In the genomic region with DNA sequence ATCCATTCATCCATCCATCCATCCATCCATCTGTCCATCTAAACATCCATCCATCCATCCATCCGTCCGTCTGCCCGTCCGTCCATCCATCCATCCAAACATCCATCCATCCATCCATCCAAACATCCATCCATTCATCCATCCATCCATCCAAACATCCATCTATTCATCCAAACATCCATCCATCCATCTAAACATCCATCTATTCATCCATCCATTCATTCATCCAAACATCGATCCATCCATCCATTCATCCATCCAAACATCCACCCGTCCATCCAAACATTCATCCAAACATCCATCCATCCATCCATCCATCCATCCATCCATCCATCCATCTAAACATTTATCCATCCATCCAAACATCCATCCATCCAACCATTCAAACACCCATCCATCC, we compare ENCODE assay signal across 33 cellular contexts. TPM values are rescaled to one million over a fixed set of nuclear protein-coding genes. Genes with fewer than 3 reads are reported as not detected.
"Had no signal": no experiment of that assay in that cellular context is flagged by ENCODE, and none has a peak within 500 bp of the region (broad histone marks: within the 10 kb centered on the region; RNA-seq: fewer than 3 reads in every experiment).

No MANE protein-coding gene starts in this region.

- H3K9me3 ChIP-seq: MG63, SK-N-SH had no signal

- H3K4me3 ChIP-seq: MG63, SJSA1 had no signal

- ATAC-seq: activated CD8-positive, alpha-beta memory T cell treated with anti-CD3 and anti-CD28 coated beads, Interleukin-2, amount 10 ng/mL, durations not matched to agents 7 days and 5 days; activated naive CD8-positive, alpha-beta T cell treated with anti-CD3 and anti-CD28 coated beads, Interleukin-2, amount 50 U/mL, for 24 hours; Panc1 had no signal

- H3K4me3 Mint-ChIP-seq: activated B cell treated with CpG ODN at 0.5 μM for 24 hours; activated CD4-positive, alpha-beta memory T cell treated with anti-CD3 and anti-CD28 coated beads, Interleukin-2, amount 10 ng/mL, durations not matched to agents 7 days and 5 days; activated CD8-positive, alpha-beta memory T cell treated with anti-CD3 and anti-CD28 coated beads, Interleukin-2, amount 10 ng/mL, durations not matched to agents 7 days and 5 days; activated naive CD4-positive, alpha-beta T cell treated with anti-CD3 and anti-CD28 coated beads, Interleukin-2, amount 10 ng/mL, durations not matched to agents 7 days and 5 days; activated naive CD8-positive, alpha-beta T cell; activated naive CD8-positive, alpha-beta T cell treated with anti-CD3 and anti-CD28 coated beads, Interleukin-2, amount 50 U/mL, for 24 hours; brain; T-helper 1 cell treated with Interleukin-12 subunit alpha and Interleukin-12 subunit beta and Interleukin-4 antibody, amounts not matched to agents 30 μg/mL and 1 μg/mL, for 36 hours; T-helper 2 cell treated with Interferon-gamma antibody and Interleukin-4, amounts not matched to agents 5 μg/mL and 100 μg/mL, for 36 hours had no signal

- H3K4me1 ChIP-seq: SJSA1 had no signal

- H3K27me3 Mint-ChIP-seq: activated CD4-positive, alpha-beta memory T cell treated with anti-CD3 and anti-CD28 coated beads, Interleukin-2, amount 10 ng/mL, durations not matched to agents 7 days and 5 days; activated CD8-positive, alpha-beta memory T cell treated with anti-CD3 and anti-CD28 coated beads, Interleukin-2, amount 10 ng/mL, durations not matched to agents 7 days and 5 days; activated naive CD8-positive, alpha-beta T cell; brain had no signal

- H3K4me2 ChIP-seq: SK-N-SH had no signal

- H3K27ac Mint-ChIP-seq: activated B cell treated with CpG ODN at 0.5 μM for 24 hours; activated CD4-positive, alpha-beta memory T cell treated with anti-CD3 and anti-CD28 coated beads, Interleukin-2, amount 10 ng/mL, durations not matched to agents 7 days and 5 days; activated CD8-positive, alpha-beta memory T cell treated with anti-CD3 and anti-CD28 coated beads, Interleukin-2, amount 10 ng/mL, durations not matched to agents 7 days and 5 days; activated naive CD4-positive, alpha-beta T cell treated with anti-CD3 and anti-CD28 coated beads, Interleukin-2, amount 10 ng/mL, durations not matched to agents 7 days and 5 days; activated naive CD8-positive, alpha-beta T cell; activated naive CD8-positive, alpha-beta T cell treated with anti-CD3 and anti-CD28 coated beads, Interleukin-2, amount 50 U/mL, for 24 hours; brain; T-helper 1 cell treated with Interleukin-12 subunit alpha and Interleukin-12 subunit beta and Interleukin-4 antibody, amounts not matched to agents 30 μg/mL and 1 μg/mL, for 36 hours; T-helper 2 cell treated with Interferon-gamma antibody and Interleukin-4, amounts not matched to agents 5 μg/mL and 100 μg/mL, for 36 hours had no signal

- H3K9me3 Mint-ChIP-seq: activated B cell treated with CpG ODN at 0.5 μM for 24 hours had no signal

- H3K9ac ChIP-seq: SK-N-SH had no signal

- H3K4me1 Mint-ChIP-seq: activated B cell treated with CpG ODN at 0.5 μM for 24 hours; activated CD4-positive, alpha-beta memory T cell treated with anti-CD3 and anti-CD28 coated beads, Interleukin-2, amount 10 ng/mL, durations not matched to agents 7 days and 5 days; activated CD8-positive, alpha-beta memory T cell treated with anti-CD3 and anti-CD28 coated beads, Interleukin-2, amount 10 ng/mL, durations not matched to agents 7 days and 5 days; activated naive CD8-positive, alpha-beta T cell treated with anti-CD3 and anti-CD28 coated beads, Interleukin-2, amount 50 U/mL, for 24 hours had no signal

- H3K27me3 ChIP-seq: MG63, SJSA1 had no signal

- H3K36me3 ChIP-seq: MG63, SJSA1 had no signal

- DNase-seq: activated B cell treated with CpG ODN at 0.5 μM for 24 hours; activated CD4-positive, alpha-beta memory T cell treated with anti-CD3 and anti-CD28 coated beads, Interleukin-2, amount 10 ng/mL, durations not matched to agents 7 days and 5 days; activated CD4-positive, alpha-beta T cell treated with anti-CD3 and anti-CD28 coated beads for 48 hours; activated CD4-positive, CD25-positive, alpha-beta regulatory T cell treated with anti-CD3 and anti-CD28 coated beads, Interleukin-2, amount 50 U/mL, for 72 hours; activated CD8-positive, alpha-beta memory T cell treated with anti-CD3 and anti-CD28 coated beads for 24 hours; activated CD8-positive, alpha-beta memory T cell treated with anti-CD3 and anti-CD28 coated beads, Interleukin-2, amount 10 ng/mL, durations not matched to agents 7 days and 5 days; activated CD8-positive, alpha-beta memory T cell treated with anti-CD3 and anti-CD28 coated beads, Interleukin-2, amount 50 U/mL, for 48 hours; activated effector memory CD4-positive, alpha-beta T cell treated with Interleukin-2 at 50 U/mL for 16 hours; activated naive CD4-positive, alpha-beta T cell treated with anti-CD3 and anti-CD28 coated beads, Interleukin-2, amount 10 ng/mL, durations not matched to agents 7 days and 5 days; activated naive CD8-positive, alpha-beta T cell treated with anti-CD3 and anti-CD28 coated beads, Interleukin-2, amount 50 U/mL, for 24 hours; activated T-cell treated with anti-CD3 and anti-CD28 coated beads, Interleukin-2, amount 50 U/mL, for 48 hours; anterior cingulate cortex; central memory CD4-positive, alpha-beta T cell; Kasumi-1; MG63; NCI-H1048; NCI-H1105 treated with DMSO at 0.1 percent for 48 hours; NCI-H1436 treated with DMSO at 0.1 percent for 48 hours; NCI-H1694 treated with DMSO at 0.1 percent for 48 hours; NCI-H2029; NCI-H345; NCI-H524 treated with DMSO at 0.1 percent for 48 hours; SHP77 treated with DMSO at 0.1 percent for 48 hours; SK-N-SH had no signal

- H3K36me3 Mint-ChIP-seq: activated CD8-positive, alpha-beta memory T cell treated with anti-CD3 and anti-CD28 coated beads, Interleukin-2, amount 10 ng/mL, durations not matched to agents 7 days and 5 days; activated naive CD4-positive, alpha-beta T cell treated with anti-CD3 and anti-CD28 coated beads, Interleukin-2, amount 10 ng/mL, durations not matched to agents 7 days and 5 days had no signal

- FAIRE-seq: TTC549 had no signal

- H3K27ac ChIP-seq: SJSA1, VCaP had no signal

RNA-seq across cellular contexts. Expression of a gene that starts 45.3 kb away (rescaled TPM):
- total RNA-seq: RPMI7951 had no signal
